ENCODE assay signal across 8 cellular contexts in the genomic region with DNA sequence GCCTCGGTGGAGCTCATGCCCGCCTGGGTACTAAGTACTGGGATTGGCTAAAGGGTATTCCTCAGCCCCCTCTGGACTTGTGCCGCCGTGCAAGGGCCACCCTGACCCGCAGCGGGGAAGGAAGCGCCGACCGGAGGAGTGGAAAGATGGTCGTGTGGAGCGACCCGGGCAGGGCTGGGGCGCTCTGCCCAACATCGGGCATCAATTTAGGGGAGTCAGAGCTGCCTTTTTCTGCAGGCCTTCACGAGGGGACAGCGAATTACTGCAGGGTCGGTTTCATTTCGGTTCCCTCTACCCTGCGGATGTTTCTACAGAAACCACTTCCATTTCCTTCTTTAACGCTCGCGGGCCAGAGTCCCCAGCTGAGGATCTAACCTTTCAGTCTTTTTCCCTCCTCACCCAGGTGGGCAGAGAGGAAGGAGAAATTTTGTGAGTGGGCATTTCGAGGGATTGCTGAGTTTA. TPM values are rescaled to one million over a fixed set of nuclear protein-coding genes. Genes with fewer than 3 reads are reported as not detected.
DNase-seq lines count a peak whose midpoint lies in the region; ATAC-seq, FAIRE-seq and TF ChIP-seq lines count a peak whose summit lies in the region.

No MANE protein-coding gene starts in this region.

- H3K4me1 ChIP-seq in HCT116 (ENCODE audit: control insufficient read depth in 1 of 2, insufficient read depth in 2 of 2, low read length in 2 of 2) (peaks cover 4 to 18% of the 10 kb centered on the region in 2 experiments; a peak in 3 of 4 replicates), Peyer's patch (peaks cover 0 to 51% (median 3%) of the 10 kb centered on the region in 4 donors), endothelial cell of umbilical vein (ENCODE audit: control insufficient read depth, extremely low read depth, insufficient read depth, low read length) (peaks cover 15% of the 10 kb centered on the region)

- no peaks in the 10 kb centered on the region for H3K9me3 ChIP-seq in HCT116 (ENCODE audit: control insufficient read depth in 1 of 2, insufficient read depth in 1 of 2, low read depth in 1 of 2, low read length in 2 of 2)
- no peaks in the 10 kb centered on the region for H3K9me3 ChIP-seq in Peyer's patch
- H3K9me3 ChIP-seq in endothelial cell of umbilical vein (replicated peaks; ENCODE audit: control insufficient read depth, insufficient read depth, low read length), result no peaks in the 10 kb centered on the region

- no peaks in the 10 kb centered on the region for H3K9me2 ChIP-seq in HCT116 (ENCODE audit: insufficient read depth)

- peak overlapping the region; percentile 82 to 92 for H3K4me3 ChIP-seq in HCT116 (replicated peaks in 1 of 2; ENCODE audit: low read depth in 1 of 2, low read length in 2 of 2)
- peak overlapping the region; percentile 66 to 90 (median 84) for H3K4me3 ChIP-seq in Peyer's patch
- H3K4me3 ChIP-seq in endothelial cell of umbilical vein (replicated peaks in 1 of 3; ENCODE audit: insufficient read depth in 1 of 3, low read depth in 1 of 3, low read length in 3 of 3), result peak overlapping the region; percentile 71 to 93 (median 76)

- BruUV-seq in HCT116 (replicated peaks; lab: Mats Ljungman, UMichigan) (TSS peak; percentile 31), endothelial cell of umbilical vein (replicated peaks; lab: Mats Ljungman, UMichigan) (TSS peak; percentile 28)

- dilution Hi-C loops in endothelial cell of umbilical vein (cut with MboI; ENCODE audit: extremely low pct_ligation_motif_present, low sequenced_read_pairs), result no loop called here

- CTCF ChIA-PET in HCT116 (lab: Charles Lee), result interaction anchor here (1.1 to 1.6 kb wide), 3 partner anchors 15 to 298 kb away, joined by 3 read pairs; no protein-coding TSS in a partner anchor
- CTCF ChIA-PET in endothelial cell of umbilical vein (lab: Charles Lee), result interaction anchor here (0.9 to 2.3 kb wide), 11 partner anchors 11 to 298 kb away, joined by 3 to 13 read pairs (median 5); a partner anchor contains a TSS

- no peaks in the 10 kb centered on the region for H3K9me3 Mint-ChIP-seq in neural crest cell

- H3K27ac Mint-ChIP-seq in neural crest cell (ENCODE audit: unreplicated experiment), result peak overlapping the region; percentile 100

- in situ Hi-C loops in GM13977 (cut with MboI; ENCODE audit: low pct_unique_long_range_greater_than_20kb, low sequenced_read_pairs, unreplicated experiment), result no loop called here

- TF ChIP-seq RAD21 in HCT116 (IDR thresholded peaks at IDR 0.05; ENCODE audit: low read depth), result no peak

- H3K27me3 ChIP-seq in HCT116 (ENCODE audit: insufficient read depth, low read length), result no peaks in the 10 kb centered on the region
- H3K27me3 ChIP-seq in Peyer's patch, result no peaks in the 10 kb centered on the region
- H3K27me3 ChIP-seq in endothelial cell of umbilical vein (ENCODE audit: control insufficient read depth in 2 of 2, insufficient read depth in 2 of 2, low read length in 2 of 2), result no peaks in the 10 kb centered on the region

- H2AFZ ChIP-seq in HCT116 (ENCODE audit: low read depth, low read length, poor library complexity, severe bottlenecking) (peak overlapping the region; percentile 56), endothelial cell of umbilical vein (ENCODE audit: low read depth, low read length) (peak overlapping the region; percentile 77)

- TF ChIP-seq CTCF in GM13977 (IDR thresholded peaks at IDR 0.05; ENCODE audit: extremely low read depth, insufficient read depth, missing control alignments) (no peak), HCT116 (IDR thresholded peaks at IDR 0.05 in 2 of 3, conservative IDR thresholded peaks at IDR 0.05 in 1 of 3; ENCODE audit: borderline replicate concordance in 1 of 3, insufficient read depth in 1 of 3, low read depth in 2 of 3, low read length in 2 of 3) (no peak), Peyer's patch (IDR thresholded peaks at IDR 0.05) (no peak), endothelial cell of umbilical vein (IDR thresholded peaks at IDR 0.05; ENCODE audit: extremely low read depth in 1 of 2, insufficient read depth in 1 of 2, low read depth in 1 of 2, low read length in 2 of 2) (no peak), neural crest cell (conservative IDR thresholded peaks at IDR 0.05) (no peak)

- peaks cover 26% of the 10 kb centered on the region for H3K79me2 ChIP-seq in HCT116 (ENCODE audit: insufficient read depth, low read length)
- H3K79me2 ChIP-seq in endothelial cell of umbilical vein (ENCODE audit: control insufficient read depth, insufficient read depth, low read length), result peaks cover 20% of the 10 kb centered on the region

- H3K36me3 ChIP-seq in HCT116 (ENCODE audit: control insufficient read depth in 1 of 2, insufficient read depth in 2 of 2, low read length in 2 of 2) (peaks cover 7 to 15% of the 10 kb centered on the region in 2 experiments; a peak in 3 of 4 replicates), Peyer's patch (peaks cover 0 to 24% (median 0%) of the 10 kb centered on the region in 3 donors), endothelial cell of umbilical vein (ENCODE audit: control insufficient read depth in 2 of 2, extremely low read depth in 1 of 2, insufficient read depth in 2 of 2, low read length in 2 of 2) (peaks cover 0 to 7% of the 10 kb centered on the region in 2 experiments)

- intact Hi-C loops in HCT116 (cut with micrococcal nuclease) (loop anchor here (2.0 kb wide), 2 partner anchors 72 to 272 kb away; a partner anchor contains a TSS), endothelial cell of umbilical vein (cut with micrococcal nuclease) (loop anchor here (1.0 to 5.0 kb wide), 3 partner anchors 144 to 619 kb away; a partner anchor contains a TSS)

- ATAC-seq in HCT116, result peak; percentile 68

- FAIRE-seq in endothelial cell of umbilical vein (lab: Jason Lieb, UNC), result no peak

- no peaks in the 10 kb centered on the region for H4K20me1 ChIP-seq in HCT116 (ENCODE audit: insufficient read depth)
- H4K20me1 ChIP-seq in endothelial cell of umbilical vein (replicated peaks; ENCODE audit: control insufficient read depth, extremely low read depth, insufficient read depth, low read length), result no peaks in the 10 kb centered on the region

- H3K27me3 Mint-ChIP-seq in neural crest cell (ENCODE audit: low read depth), result no peaks in the 10 kb centered on the region

- no peaks in the 10 kb centered on the region for H3K9me1 ChIP-seq in endothelial cell of umbilical vein (replicated peaks; ENCODE audit: control insufficient read depth, extremely low read depth, insufficient read depth, low read length)

- peaks cover 40% of the 10 kb centered on the region for H3K4me1 Mint-ChIP-seq in neural crest cell

- H3K9ac ChIP-seq in HCT116 (ENCODE audit: low read length), result peak overlapping the region; percentile 89
- peak overlapping the region; percentile 97 for H3K9ac ChIP-seq in endothelial cell of umbilical vein (replicated peaks; ENCODE audit: extremely low read depth, insufficient read depth, low read length)

- H3K27ac ChIP-seq in HCT116 (ENCODE audit: low read depth, low read length), result peak overlapping the region; percentile 99
- peak overlapping the region; percentile 95 to 99 (median 98) for H3K27ac ChIP-seq in Peyer's patch
- peak overlapping the region; percentile 91 for H3K27ac ChIP-seq in endothelial cell of umbilical vein (ENCODE audit: insufficient read depth, low read depth, low read length)

- DNase-seq in GM13977 (ENCODE audit: low spot score), result peak; percentile 21
- DNase-seq in HCT116 (ENCODE audit: low read depth, low spot score), result no peak
- peak in 2 of 3 donors; percentile 59 to 76 for DNase-seq in Peyer's patch
- no peak for DNase-seq in endothelial cell of umbilical vein (ENCODE audit: low read depth, low spot score)
- no peak for DNase-seq in neural crest cell (ENCODE audit: low read depth, low spot score)
- no peak for DNase-seq in hepatic stellate cell (ENCODE audit: low spot score)
- DNase-seq in cerebellar nuclear complex (lab: John Stamatoyannopoulos, UW), result no peak
- DNase-seq in DMS53 (lab: John Stamatoyannopoulos, UW), result no peak

- H3K36me3 Mint-ChIP-seq in neural crest cell (ENCODE audit: low read depth), result no peaks in the 10 kb centered on the region

- peak overlapping the region; percentile 98 for H3K4me3 Mint-ChIP-seq in neural crest cell

- POLR2A ChIA-PET in HCT116 (lab: Charles Lee), result interaction anchor here (0.9 to 1.6 kb wide), 2 partner anchors 61 to 619 kb away, joined by 3 to 4 read pairs; a partner anchor contains a TSS
- POLR2A ChIA-PET in endothelial cell of umbilical vein (lab: Charles Lee), result interaction anchor here (1.1 to 1.8 kb wide), 3 partner anchors 14 to 284 kb away, joined by 3 to 4 read pairs (median 4); a partner anchor contains a TSS

- H3K4me2 ChIP-seq in HCT116 (ENCODE audit: low read length) (peak overlapping the region; percentile 85), endothelial cell of umbilical vein (ENCODE audit: insufficient read depth, low read length) (peak overlapping the region; percentile 84)

- RAD21 ChIA-PET in HCT116 (lab: Charles Lee; ENCODE audit: low non-redundant PET in 1 of 2, low total read pairs in 2 of 2, uncharacterized antibody in 2 of 2, unreplicated experiment in 2 of 2), result interaction anchor here in 1 of 2 experiments (0.7 kb wide), 1 partner anchor 122 kb away, joined by 3 read pairs; no protein-coding TSS in a partner anchor

- TF ChIP-seq POLR2A in HCT116 (IDR thresholded peaks at IDR 0.05; ENCODE audit: borderline replicate concordance, extremely low read depth, insufficient read depth, insufficient read length) (no peak), Peyer's patch (IDR thresholded peaks at IDR 0.05) (no peak), endothelial cell of umbilical vein (IDR thresholded peaks at IDR 0.05; ENCODE audit: low read depth, low read length) (no peak)

RNA-seq across cellular contexts. Expression of a gene that starts 1.0 kb away (rescaled TPM):
- 30.5 TPM for total RNA-seq in HCT116 (2021; ENCODE audit: unreplicated experiment)
- polyA plus RNA-seq in HCT116 (2012), result 14.0 and 20.0 TPM in 2 replicates
- 10 to 100 TPM; 24.7 to 41.3 (median 30.0) TPM for total RNA-seq in Peyer's patch
- 28.8 and 30.2 TPM in 2 replicates for total RNA-seq in endothelial cell of umbilical vein
- 10.9 and 12.0 TPM in 2 replicates for polyA plus RNA-seq in endothelial cell of umbilical vein
- 17.4 and 18.1 TPM in 2 replicates for polyA plus RNA-seq in endothelial cell of umbilical vein (2011; cell fraction: cytosol; rRNA removed)
- 10.5 and 11.4 TPM in 2 replicates for polyA plus RNA-seq in endothelial cell of umbilical vein (2011; cell fraction: nucleus; rRNA removed)
- 21.5 and 33.9 TPM in 2 replicates for polyA plus RNA-seq in endothelial cell of umbilical vein (2012)
- 19.0 and 24.1 TPM in 2 replicates for polyA minus RNA-seq in endothelial cell of umbilical vein
- 18.3 TPM for polyA minus RNA-seq in endothelial cell of umbilical vein (2011; cell fraction: cytosol; rRNA and poly(A)+ RNA removed)
- 15.7 and 16.1 TPM in 2 replicates for polyA minus RNA-seq in endothelial cell of umbilical vein (2011; cell fraction: nucleus; rRNA and poly(A)+ RNA removed)
- 21.5 and 22.1 TPM in 2 replicates for total RNA-seq in neural crest cell

RNA-seq across cellular contexts. Expression of a gene that starts 5.5 kb away (rescaled TPM):
- 106 TPM for total RNA-seq in HCT116 (2021; ENCODE audit: unreplicated experiment)
- 23.4 and 24.2 TPM in 2 replicates for polyA plus RNA-seq in HCT116 (2012)
- total RNA-seq in Peyer's patch, result 100 to 1,000 TPM in 3 of 4 donors, 10 to 100 TPM in 1; 45.4 to 314 (median 218) TPM
- total RNA-seq in endothelial cell of umbilical vein, result 101 and 102 TPM in 2 replicates
- 15.5 and 18.6 TPM in 2 replicates for polyA plus RNA-seq in endothelial cell of umbilical vein
- polyA plus RNA-seq in endothelial cell of umbilical vein (2011; cell fraction: cytosol; rRNA removed), result 19.3 and 19.8 TPM in 2 replicates
- polyA plus RNA-seq in endothelial cell of umbilical vein (2011; cell fraction: nucleus; rRNA removed), result 20.4 and 23.4 TPM in 2 replicates
- 15.9 and 27.6 TPM in 2 replicates for polyA plus RNA-seq in endothelial cell of umbilical vein (2012)
- polyA minus RNA-seq in endothelial cell of umbilical vein, result 101 and 105 TPM in 2 replicates
- polyA minus RNA-seq in endothelial cell of umbilical vein (2011; cell fraction: cytosol; rRNA and poly(A)+ RNA removed), result 61.0 TPM
- 46.0 and 64.8 TPM in 2 replicates for polyA minus RNA-seq in endothelial cell of umbilical vein (2011; cell fraction: nucleus; rRNA and poly(A)+ RNA removed)
- 76.2 and 78.0 TPM in 2 replicates for total RNA-seq in neural crest cell

Comparison
In these comparisons a context has a peak if more than half of its experiments do, and no peak if none do; other contexts are left out.
1. DNase-seq: peak in GM13977 (single experiment) and Peyer's patch (2 of 3); none in HCT116 (single experiment), endothelial cell of umbilical vein (single experiment), neural crest cell (single experiment), hepatic stellate cell (single experiment), cerebellar nuclear complex (0 of 2) and DMS53 (single experiment).
2. Peak in every context shown above with its lines, with median percentiles within 50 percentile points of each other: H3K27ac ChIP-seq and H3K4me3 ChIP-seq.